Comparison of ENCODE assay signal across 1 cellular context in the genomic region with DNA sequence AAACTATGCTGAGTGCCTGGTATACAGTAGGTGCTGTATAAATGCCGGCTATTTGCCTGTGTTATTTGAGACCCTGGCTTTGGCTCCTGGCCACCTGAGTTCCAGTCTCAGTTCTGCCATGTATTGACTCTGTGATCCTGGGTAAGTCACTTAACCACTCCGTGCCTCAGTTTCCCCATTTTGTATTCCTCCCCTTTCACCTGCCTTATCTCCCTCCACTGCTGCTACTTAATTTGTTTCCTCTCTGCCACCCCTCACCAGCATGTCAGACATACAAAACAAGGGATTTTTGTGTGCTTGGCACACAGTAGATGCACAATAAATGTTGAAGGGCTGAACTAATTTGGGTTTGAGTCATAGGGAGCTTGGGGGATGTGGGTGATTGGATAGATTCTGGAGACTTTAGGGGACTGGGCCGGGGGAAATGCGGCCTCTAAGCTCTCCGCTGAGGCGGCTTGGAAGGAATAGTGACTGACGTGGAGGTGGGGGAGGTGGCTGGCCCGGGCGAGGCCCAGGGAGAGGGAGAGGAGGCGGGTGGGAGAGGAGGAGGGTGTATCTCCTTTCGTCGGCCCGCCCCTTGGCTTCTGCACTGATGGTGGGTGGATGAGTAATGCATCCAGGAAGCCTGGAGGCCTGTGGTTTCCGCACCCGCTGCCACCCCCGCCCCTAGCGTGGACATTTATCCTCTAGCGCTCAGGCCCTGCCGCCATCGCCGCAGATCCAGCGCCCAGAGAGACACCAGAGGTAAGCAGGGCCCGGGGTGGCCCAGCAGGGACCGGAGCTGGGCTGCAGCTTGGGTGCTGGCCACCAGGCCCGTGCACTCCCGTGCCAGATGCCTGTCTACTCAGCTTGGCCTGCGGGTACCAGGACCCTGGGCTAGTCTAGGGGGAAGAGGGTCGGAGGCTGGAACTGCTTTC.
TF ChIP-seq lines count a peak whose summit lies in the region.

Gene TIMP1, plus strand, starts transcription at position 706 of the 917 bp plus-strand sequence. CDS start 980 bp downstream, outside the sequence.

TF ChIP-seq in HEK293, 187 proteins besides CTCF, POLR2A, EP300 and RAD21 (continued from another document and continues in another):
- TF ChIP-seq ZNF518A (tag by site-specific recombination; conservative IDR thresholded peaks at IDR 0.05; ENCODE audit: low read depth) (no peak), OSR2 (tag by site-specific recombination; IDR thresholded peaks at IDR 0.05) (peak; percentile 60; the same call in 1 of the 2 replicates), ZNF580 (tag by site-specific recombination; IDR thresholded peaks at IDR 0.05) (no peak), ZNF548 (tag by site-specific recombination; IDR thresholded peaks at IDR 0.05) (no peak), ZNF626 (tag by site-specific recombination; IDR thresholded peaks at IDR 0.05) (no peak), ZNF394 (tag by site-specific recombination; IDR thresholded peaks at IDR 0.05; ENCODE audit: borderline replicate concordance) (no peak), ZNF311 (tag by site-specific recombination; IDR thresholded peaks at IDR 0.05; ENCODE audit: borderline replicate concordance) (no peak), ZNF121 (tag by site-specific recombination; IDR thresholded peaks at IDR 0.05) (no peak), SP7 (tag by site-specific recombination; IDR thresholded peaks at IDR 0.05) (0 out of 2 replicates have a peak, but pooled peaks have one; percentile 66), AEBP2 (tag by site-specific recombination; IDR thresholded peaks at IDR 0.05; ENCODE audit: borderline replicate concordance) (no peak), ZFHX2 (tag by site-specific recombination; conservative IDR thresholded peaks at IDR 0.05) (peak; percentile 97), ZNF658 (tag by site-specific recombination; IDR thresholded peaks at IDR 0.05) (no peak), KLF10 (tag by site-specific recombination; IDR thresholded peaks at IDR 0.05) (peak; percentile 59; the same call in 1 of the 2 replicates), RBAK (tag by site-specific recombination; IDR thresholded peaks at IDR 0.05) (no peak), ZNF174 (tag by site-specific recombination; IDR thresholded peaks at IDR 0.05) (no peak), ZNF677 (tag by site-specific recombination; IDR thresholded peaks at IDR 0.05) (no peak), ZNF133 (tag by site-specific recombination; IDR thresholded peaks at IDR 0.05) (no peak), ZIC2 (tag by site-specific recombination; IDR thresholded peaks at IDR 0.05) (peak; percentile 56), ZNF146 (tag by site-specific recombination; IDR thresholded peaks at IDR 0.05) (no peak), ZNF140 (tag by site-specific recombination; IDR thresholded peaks at IDR 0.05) (no peak), ZNF623 (tag by site-specific recombination; IDR thresholded peaks at IDR 0.05) (no peak), ZEB2 (tag by site-specific recombination; IDR thresholded peaks at IDR 0.05) (0 out of 2 replicates have a peak, but pooled peaks have one; percentile 57), ZNF704 (tag by site-specific recombination; IDR thresholded peaks at IDR 0.05) (no peak), ZBTB1 (tag by site-specific recombination; IDR thresholded peaks at IDR 0.05) (no peak), ZNF302 (tag by site-specific recombination; IDR thresholded peaks at IDR 0.05; ENCODE audit: low read depth) (no peak), ZNF169 (tag by site-specific recombination; IDR thresholded peaks at IDR 0.05) (no peak), TRIM28 (IDR thresholded peaks at IDR 0.05; ENCODE audit: borderline replicate concordance, low read length) (peak; percentile 13; the same call in 1 of the 2 replicates), ZNF791 (tag by site-specific recombination; IDR thresholded peaks at IDR 0.05) (no peak), ZNF132 (tag by site-specific recombination; IDR thresholded peaks at IDR 0.05; ENCODE audit: borderline replicate concordance) (no peak)
- TF ChIP-seq, protein P1, sequence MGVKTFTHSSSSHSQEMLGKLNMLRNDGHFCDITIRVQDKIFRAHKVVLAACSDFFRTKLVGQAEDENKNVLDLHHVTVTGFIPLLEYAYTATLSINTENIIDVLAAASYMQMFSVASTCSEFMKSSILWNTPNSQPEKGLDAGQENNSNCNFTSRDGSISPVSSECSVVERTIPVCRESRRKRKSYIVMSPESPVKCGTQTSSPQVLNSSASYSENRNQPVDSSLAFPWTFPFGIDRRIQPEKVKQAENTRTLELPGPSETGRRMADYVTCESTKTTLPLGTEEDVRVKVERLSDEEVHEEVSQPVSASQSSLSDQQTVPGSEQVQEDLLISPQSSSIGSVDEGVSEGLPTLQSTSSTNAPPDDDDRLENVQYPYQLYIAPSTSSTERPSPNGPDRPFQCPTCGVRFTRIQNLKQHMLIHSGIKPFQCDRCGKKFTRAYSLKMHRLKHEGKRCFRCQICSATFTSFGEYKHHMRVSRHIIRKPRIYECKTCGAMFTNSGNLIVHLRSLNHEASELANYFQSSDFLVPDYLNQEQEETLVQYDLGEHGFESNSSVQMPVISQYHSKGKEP (tag by site-specific recombination; IDR thresholded peaks at IDR 0.05), result 0 out of 2 replicates have a peak, but pooled peaks have one; percentile 50
- TF ChIP-seq, protein P2, sequence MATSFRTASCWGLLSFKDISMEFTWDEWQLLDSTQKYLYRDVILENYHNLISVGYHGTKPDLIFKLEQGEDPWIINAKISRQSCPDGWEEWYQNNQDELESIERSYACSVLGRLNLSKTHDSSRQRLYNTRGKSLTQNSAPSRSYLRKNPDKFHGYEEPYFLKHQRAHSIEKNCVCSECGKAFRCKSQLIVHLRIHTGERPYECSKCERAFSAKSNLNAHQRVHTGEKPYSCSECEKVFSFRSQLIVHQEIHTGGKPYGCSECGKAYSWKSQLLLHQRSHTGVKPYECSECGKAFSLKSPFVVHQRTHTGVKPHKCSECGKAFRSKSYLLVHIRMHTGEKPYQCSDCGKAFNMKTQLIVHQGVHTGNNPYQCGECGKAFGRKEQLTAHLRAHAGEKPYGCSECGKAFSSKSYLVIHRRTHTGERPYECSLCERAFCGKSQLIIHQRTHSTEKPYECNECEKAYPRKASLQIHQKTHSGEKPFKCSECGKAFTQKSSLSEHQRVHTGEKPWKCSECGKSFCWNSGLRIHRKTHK (tag by site-specific recombination; IDR thresholded peaks at IDR 0.05), result no peak
- TF ChIP-seq, protein P3, sequence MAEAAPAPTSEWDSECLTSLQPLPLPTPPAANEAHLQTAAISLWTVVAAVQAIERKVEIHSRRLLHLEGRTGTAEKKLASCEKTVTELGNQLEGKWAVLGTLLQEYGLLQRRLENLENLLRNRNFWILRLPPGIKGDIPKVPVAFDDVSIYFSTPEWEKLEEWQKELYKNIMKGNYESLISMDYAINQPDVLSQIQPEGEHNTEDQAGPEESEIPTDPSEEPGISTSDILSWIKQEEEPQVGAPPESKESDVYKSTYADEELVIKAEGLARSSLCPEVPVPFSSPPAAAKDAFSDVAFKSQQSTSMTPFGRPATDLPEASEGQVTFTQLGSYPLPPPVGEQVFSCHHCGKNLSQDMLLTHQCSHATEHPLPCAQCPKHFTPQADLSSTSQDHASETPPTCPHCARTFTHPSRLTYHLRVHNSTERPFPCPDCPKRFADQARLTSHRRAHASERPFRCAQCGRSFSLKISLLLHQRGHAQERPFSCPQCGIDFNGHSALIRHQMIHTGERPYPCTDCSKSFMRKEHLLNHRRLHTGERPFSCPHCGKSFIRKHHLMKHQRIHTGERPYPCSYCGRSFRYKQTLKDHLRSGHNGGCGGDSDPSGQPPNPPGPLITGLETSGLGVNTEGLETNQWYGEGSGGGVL (tag by site-specific recombination; IDR thresholded peaks at IDR 0.05), result peak; percentile 96
- TF ChIP-seq, protein P4, sequence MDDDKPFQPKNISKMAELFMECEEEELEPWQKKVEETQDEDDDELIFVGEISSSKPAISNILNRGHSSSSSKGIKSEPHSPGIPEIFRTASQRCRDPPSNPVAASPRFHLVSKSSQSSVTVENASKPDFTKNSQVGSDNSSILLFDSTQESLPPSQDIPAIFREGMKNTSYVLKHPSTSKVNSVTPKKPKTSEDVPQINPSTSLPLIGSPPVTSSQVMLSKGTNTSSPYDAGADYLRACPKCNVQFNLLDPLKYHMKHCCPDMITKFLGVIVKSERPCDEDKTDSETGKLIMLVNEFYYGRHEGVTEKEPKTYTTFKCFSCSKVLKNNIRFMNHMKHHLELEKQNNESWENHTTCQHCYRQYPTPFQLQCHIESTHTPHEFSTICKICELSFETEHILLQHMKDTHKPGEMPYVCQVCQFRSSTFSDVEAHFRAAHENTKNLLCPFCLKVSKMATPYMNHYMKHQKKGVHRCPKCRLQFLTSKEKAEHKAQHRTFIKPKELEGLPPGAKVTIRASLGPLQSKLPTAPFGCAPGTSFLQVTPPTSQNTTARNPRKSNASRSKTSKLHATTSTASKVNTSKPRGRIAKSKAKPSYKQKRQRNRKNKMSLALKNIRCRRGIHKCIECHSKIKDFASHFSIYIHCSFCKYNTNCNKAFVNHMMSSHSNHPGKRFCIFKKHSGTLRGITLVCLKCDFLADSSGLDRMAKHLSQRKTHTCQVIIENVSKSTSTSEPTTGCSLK (tag by site-specific recombination; IDR thresholded peaks at IDR 0.05), result no peak
- TF ChIP-seq, protein P5, sequence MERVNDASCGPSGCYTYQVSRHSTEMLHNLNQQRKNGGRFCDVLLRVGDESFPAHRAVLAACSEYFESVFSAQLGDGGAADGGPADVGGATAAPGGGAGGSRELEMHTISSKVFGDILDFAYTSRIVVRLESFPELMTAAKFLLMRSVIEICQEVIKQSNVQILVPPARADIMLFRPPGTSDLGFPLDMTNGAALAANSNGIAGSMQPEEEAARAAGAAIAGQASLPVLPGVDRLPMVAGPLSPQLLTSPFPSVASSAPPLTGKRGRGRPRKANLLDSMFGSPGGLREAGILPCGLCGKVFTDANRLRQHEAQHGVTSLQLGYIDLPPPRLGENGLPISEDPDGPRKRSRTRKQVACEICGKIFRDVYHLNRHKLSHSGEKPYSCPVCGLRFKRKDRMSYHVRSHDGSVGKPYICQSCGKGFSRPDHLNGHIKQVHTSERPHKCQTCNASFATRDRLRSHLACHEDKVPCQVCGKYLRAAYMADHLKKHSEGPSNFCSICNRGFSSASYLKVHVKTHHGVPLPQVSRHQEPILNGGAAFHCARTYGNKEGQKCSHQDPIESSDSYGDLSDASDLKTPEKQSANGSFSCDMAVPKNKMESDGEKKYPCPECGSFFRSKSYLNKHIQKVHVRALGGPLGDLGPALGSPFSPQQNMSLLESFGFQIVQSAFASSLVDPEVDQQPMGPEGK (tag by site-specific recombination; IDR thresholded peaks at IDR 0.05), result peak; percentile 87
